1 cellular context compared by ENCODE assay signal in the genomic region with DNA sequence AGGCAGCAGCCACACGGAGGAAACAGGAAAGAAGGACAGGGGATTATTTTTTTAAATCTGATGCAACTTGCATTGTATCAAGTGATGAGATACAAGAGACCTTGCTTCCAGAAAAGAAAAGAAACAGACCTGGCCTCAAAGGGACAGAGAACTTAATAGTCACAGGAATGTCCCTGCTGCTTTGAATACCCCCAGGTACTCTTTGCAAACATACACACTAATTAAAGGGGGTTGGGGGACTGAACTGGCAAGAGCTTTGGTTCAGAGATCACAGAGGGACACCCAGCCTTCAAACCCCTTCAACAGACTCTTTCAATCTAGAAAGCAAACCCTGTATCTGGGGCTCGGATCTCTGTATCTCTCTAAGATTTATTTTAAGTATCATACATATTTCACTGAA.
TF ChIP-seq lines count a peak whose summit lies in the region.

No MANE protein-coding gene starts in this region.

TF ChIP-seq in WTC11, 78 proteins besides CTCF, POLR2A, EP300 and RAD21 (continued from another document):
- TF ChIP-seq, protein P1, sequence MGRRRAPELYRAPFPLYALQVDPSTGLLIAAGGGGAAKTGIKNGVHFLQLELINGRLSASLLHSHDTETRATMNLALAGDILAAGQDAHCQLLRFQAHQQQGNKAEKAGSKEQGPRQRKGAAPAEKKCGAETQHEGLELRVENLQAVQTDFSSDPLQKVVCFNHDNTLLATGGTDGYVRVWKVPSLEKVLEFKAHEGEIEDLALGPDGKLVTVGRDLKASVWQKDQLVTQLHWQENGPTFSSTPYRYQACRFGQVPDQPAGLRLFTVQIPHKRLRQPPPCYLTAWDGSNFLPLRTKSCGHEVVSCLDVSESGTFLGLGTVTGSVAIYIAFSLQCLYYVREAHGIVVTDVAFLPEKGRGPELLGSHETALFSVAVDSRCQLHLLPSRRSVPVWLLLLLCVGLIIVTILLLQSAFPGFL (CRISPR knock-in tag; IDR thresholded peaks at IDR 0.05; ENCODE audit: borderline replicate concordance) = no peak
- TF ChIP-seq SMAD4 (CRISPR knock-in tag; IDR thresholded peaks at IDR 0.05) = no peak
- TF ChIP-seq, protein P2, sequence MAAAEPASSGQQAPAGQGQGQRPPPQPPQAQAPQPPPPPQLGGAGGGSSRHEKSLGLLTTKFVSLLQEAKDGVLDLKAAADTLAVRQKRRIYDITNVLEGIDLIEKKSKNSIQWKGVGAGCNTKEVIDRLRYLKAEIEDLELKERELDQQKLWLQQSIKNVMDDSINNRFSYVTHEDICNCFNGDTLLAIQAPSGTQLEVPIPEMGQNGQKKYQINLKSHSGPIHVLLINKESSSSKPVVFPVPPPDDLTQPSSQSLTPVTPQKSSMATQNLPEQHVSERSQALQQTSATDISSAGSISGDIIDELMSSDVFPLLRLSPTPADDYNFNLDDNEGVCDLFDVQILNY (CRISPR knock-in tag; IDR thresholded peaks at IDR 0.05) = no peak
- TF ChIP-seq CREM (CRISPR knock-in tag; IDR thresholded peaks at IDR 0.05) = no peak
- TF ChIP-seq KAT7 (CRISPR knock-in tag; IDR thresholded peaks at IDR 0.05; ENCODE audit: borderline replicate concordance) = no peak
- TF ChIP-seq, protein P3, sequence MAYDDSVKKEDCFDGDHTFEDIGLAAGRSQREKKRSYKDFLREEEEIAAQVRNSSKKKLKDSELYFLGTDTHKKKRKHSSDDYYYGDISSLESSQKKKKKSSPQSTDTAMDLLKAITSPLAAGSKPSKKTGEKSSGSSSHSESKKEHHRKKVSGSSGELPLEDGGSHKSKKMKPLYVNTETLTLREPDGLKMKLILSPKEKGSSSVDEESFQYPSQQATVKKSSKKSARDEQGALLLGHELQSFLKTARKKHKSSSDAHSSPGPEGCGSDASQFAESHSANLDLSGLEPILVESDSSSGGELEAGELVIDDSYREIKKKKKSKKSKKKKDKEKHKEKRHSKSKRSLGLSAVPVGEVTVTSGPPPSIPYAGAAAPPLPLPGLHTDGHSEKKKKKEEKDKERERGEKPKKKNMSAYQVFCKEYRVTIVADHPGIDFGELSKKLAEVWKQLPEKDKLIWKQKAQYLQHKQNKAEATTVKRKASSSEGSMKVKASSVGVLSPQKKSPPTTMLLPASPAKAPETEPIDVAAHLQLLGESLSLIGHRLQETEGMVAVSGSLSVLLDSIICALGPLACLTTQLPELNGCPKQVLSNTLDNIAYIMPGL (CRISPR knock-in tag; IDR thresholded peaks at IDR 0.05) = no peak
